ENCODE assay signal across 1 cellular context in the genomic region with DNA sequence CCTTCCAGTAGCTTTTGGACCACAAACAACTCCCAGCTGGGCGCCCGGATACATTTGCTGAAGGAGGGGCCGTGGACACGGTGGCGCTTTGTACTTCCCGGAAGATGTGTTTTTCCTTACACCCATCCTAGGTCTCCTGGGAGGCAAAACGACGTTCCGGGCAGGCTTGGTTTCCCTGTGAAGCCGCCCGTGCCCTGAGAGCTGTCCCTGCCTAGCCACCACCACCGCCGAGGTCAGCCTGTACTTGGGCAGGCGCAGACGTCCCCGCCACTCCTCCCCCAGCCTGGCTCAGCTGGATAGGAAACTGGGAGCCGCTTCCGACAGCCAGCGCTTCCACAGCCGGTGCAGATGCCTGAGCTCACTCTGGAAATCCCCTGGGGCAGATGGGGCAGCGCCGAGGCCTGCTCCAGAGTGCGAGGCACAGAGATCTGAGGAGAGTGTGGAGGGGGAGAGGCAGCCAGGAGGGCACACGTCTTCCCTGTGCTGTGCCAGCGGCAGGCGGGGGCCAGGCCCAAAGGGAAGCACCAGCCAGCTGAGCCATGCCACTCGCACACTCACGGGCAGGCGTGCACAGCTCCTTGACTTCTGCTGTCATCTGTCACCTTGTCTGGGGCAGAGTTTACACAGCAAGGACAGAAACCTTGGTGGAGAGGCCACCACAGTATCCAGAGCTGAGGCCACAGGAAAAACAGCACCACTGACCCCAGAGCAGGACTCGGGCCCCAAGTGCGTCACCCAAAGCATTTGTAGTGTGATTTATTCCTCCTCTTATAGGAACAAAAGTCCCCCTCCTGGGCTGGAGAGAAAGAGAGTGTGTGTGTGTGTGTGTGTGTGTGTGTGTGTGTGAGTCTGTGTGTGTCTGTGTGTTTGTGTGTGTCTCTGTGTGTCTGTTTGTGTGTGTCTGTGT.
TF ChIP-seq lines count a peak whose summit lies in the region.

No MANE protein-coding gene starts in this region.

TF ChIP-seq in GM23338, 12 proteins besides CTCF, POLR2A, EP300 and RAD21:
- TF ChIP-seq ZNF331 (CRISPR knock-in tag; IDR thresholded peaks at IDR 0.05; ENCODE audit: low read depth) (no peak), NANOG (IDR thresholded peaks at IDR 0.05; ENCODE audit: borderline replicate concordance) (no peak), REST (IDR thresholded peaks at IDR 0.05; ENCODE audit: unreplicated experiment) (no peak), JUNB (IDR thresholded peaks at IDR 0.05; ENCODE audit: unreplicated experiment) (no peak), ETS1 (IDR thresholded peaks at IDR 0.05) (no peak)
TF ChIP-seq in GM23338: peak in this region for 0.
